1 cellular context compared by ENCODE assay signal in the genomic region with DNA sequence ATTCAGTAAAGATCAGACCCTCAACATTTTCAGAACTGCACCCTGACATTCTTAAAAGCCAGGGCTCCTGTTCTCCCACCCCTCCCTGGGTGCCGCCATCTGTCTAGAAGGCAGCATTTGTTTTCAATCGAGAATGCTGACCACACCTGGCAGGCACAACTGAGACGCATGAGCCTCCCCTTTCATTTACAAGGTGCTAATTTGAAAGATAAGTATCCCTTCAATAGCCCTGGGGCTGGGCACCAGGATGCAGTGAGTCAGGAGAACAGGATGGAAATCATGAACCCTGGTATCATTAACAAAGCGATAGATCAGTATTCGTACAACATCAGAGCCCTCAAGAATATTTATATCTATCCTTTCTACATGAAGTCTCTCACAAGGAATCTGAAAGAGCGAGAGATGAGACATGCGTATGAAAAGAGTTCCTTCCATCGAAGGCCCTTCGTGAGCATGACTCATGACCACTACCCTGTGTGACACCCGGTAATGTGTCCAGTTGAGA.
TF ChIP-seq lines count a peak whose summit lies in the region.

No MANE protein-coding gene starts in this region.

TF ChIP-seq in GM23338, 12 proteins besides CTCF, POLR2A, EP300 and RAD21 (continued from another document):
- TF ChIP-seq, protein P1, sequence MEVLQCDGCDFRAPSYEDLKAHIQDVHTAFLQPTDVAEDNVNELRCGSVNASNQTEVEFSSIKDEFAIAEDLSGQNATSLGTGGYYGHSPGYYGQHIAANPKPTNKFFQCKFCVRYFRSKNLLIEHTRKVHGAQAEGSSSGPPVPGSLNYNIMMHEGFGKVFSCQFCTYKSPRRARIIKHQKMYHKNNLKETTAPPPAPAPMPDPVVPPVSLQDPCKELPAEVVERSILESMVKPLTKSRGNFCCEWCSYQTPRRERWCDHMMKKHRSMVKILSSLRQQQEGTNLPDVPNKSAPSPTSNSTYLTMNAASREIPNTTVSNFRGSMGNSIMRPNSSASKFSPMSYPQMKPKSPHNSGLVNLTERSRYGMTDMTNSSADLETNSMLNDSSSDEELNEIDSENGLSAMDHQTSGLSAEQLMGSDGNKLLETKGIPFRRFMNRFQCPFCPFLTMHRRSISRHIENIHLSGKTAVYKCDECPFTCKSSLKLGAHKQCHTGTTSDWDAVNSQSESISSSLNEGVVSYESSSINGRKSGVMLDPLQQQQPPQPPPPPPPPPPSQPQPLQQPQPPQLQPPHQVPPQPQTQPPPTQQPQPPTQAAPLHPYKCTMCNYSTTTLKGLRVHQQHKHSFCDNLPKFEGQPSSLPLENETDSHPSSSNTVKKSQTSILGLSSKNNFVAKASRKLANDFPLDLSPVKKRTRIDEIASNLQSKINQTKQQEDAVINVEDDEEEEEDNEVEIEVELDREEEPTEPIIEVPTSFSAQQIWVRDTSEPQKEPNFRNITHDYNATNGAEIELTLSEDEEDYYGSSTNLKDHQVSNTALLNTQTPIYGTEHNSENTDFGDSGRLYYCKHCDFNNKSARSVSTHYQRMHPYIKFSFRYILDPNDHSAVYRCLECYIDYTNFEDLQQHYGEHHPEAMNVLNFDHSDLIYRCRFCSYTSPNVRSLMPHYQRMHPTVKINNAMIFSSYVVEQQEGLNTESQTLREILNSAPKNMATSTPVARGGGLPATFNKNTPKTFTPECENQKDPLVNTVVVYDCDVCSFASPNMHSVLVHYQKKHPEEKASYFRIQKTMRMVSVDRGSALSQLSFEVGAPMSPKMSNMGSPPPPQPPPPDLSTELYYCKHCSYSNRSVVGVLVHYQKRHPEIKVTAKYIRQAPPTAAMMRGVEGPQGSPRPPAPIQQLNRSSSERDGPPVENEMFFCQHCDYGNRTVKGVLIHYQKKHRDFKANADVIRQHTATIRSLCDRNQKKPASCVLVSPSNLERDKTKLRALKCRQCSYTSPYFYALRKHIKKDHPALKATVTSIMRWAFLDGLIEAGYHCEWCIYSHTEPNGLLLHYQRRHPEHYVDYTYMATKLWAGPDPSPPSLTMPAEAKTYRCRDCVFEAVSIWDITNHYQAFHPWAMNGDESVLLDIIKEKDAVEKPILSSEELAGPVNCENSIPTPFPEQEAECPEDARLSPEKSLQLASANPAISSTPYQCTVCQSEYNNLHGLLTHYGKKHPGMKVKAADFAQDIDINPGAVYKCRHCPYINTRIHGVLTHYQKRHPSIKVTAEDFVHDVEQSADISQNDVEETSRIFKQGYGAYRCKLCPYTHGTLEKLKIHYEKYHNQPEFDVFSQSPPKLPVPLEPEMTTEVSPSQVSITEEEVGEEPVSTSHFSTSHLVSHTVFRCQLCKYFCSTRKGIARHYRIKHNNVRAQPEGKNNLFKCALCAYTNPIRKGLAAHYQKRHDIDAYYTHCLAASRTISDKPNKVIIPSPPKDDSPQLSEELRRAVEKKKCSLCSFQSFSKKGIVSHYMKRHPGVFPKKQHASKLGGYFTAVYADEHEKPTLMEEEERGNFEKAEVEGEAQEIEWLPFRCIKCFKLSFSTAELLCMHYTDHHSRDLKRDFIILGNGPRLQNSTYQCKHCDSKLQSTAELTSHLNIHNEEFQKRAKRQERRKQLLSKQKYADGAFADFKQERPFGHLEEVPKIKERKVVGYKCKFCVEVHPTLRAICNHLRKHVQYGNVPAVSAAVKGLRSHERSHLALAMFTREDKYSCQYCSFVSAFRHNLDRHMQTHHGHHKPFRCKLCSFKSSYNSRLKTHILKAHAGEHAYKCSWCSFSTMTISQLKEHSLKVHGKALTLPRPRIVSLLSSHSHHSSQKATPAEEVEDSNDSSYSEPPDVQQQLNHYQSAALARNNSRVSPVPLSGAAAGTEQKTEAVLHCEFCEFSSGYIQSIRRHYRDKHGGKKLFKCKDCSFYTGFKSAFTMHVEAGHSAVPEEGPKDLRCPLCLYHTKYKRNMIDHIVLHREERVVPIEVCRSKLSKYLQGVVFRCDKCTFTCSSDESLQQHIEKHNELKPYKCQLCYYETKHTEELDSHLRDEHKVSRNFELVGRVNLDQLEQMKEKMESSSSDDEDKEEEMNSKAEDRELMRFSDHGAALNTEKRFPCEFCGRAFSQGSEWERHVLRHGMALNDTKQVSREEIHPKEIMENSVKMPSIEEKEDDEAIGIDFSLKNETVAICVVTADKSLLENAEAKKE (CRISPR knock-in tag; IDR thresholded peaks at IDR 0.05), result no peak
- TF ChIP-seq CREB1 (CRISPR knock-in tag; IDR thresholded peaks at IDR 0.05; ENCODE audit: low read depth) (no peak), POLR2AphosphoS5 (IDR thresholded peaks at IDR 0.05; ENCODE audit: low read depth) (no peak), ZNF114 (CRISPR knock-in tag; IDR thresholded peaks at IDR 0.05) (no peak), JUNB (IDR thresholded peaks at IDR 0.05; ENCODE audit: unreplicated experiment) (no peak)
- TF ChIP-seq, protein P2, sequence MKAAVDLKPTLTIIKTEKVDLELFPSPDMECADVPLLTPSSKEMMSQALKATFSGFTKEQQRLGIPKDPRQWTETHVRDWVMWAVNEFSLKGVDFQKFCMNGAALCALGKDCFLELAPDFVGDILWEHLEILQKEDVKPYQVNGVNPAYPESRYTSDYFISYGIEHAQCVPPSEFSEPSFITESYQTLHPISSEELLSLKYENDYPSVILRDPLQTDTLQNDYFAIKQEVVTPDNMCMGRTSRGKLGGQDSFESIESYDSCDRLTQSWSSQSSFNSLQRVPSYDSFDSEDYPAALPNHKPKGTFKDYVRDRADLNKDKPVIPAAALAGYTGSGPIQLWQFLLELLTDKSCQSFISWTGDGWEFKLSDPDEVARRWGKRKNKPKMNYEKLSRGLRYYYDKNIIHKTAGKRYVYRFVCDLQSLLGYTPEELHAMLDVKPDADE (IDR thresholded peaks at IDR 0.05), result no peak
